Comparison of ENCODE assay signal across 1 cellular context in the genomic region with DNA sequence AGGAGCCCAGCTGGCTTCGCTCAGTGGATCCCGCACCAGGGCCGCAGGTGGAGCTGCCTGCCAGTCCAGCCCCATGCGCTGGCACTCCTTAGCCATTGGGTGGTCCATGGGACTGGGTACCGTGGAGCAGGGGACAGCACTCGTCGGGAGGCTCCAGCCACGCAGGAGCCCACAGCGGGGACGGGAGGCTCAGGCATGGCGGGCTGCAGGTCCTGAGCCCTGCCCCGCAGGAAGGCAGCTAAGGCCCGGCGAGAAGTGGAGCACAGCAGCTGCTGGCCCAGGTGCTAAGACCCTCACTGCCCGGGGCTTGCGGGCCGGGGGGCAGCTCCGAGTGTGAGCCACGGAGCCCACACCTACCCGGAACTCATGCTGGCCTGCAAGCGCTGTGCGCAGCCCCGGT.
A peak's percentile ranks its signal among the peaks of the same experiment; 100 is the strongest.
TF ChIP-seq lines count a peak whose summit lies in the region.

No MANE protein-coding gene starts in this region.

TF ChIP-seq in HepG2, 621 proteins besides CTCF, POLR2A, EP300 and RAD21:
- TF ChIP-seq RXRB (CRISPR knock-in tag; IDR thresholded peaks at IDR 0.05; ENCODE audit: borderline replicate concordance) (no peak), RXRA (CRISPR knock-in tag; IDR thresholded peaks at IDR 0.05) (no peak), BHLHE40 (IDR thresholded peaks at IDR 0.05; ENCODE audit: low read length) (no peak), HIVEP1 (CRISPR knock-in tag; IDR thresholded peaks at IDR 0.05) (0 out of 2 replicates have a peak, but pooled peaks have one; percentile 22), GABPB1 (CRISPR knock-in tag; IDR thresholded peaks at IDR 0.05) (peak; percentile 17; the same call in 1 of the 2 replicates)
